1 cellular context compared by ENCODE assay signal in genomic region chr14:81384900-81385299, GRCh38.
TF ChIP-seq lines count a peak whose summit lies in the region.

No MANE protein-coding gene starts in this region.

TF ChIP-seq in HEK293, 187 proteins besides CTCF, POLR2A, EP300 and RAD21 (continued from another document):
- TF ChIP-seq, protein P1, sequence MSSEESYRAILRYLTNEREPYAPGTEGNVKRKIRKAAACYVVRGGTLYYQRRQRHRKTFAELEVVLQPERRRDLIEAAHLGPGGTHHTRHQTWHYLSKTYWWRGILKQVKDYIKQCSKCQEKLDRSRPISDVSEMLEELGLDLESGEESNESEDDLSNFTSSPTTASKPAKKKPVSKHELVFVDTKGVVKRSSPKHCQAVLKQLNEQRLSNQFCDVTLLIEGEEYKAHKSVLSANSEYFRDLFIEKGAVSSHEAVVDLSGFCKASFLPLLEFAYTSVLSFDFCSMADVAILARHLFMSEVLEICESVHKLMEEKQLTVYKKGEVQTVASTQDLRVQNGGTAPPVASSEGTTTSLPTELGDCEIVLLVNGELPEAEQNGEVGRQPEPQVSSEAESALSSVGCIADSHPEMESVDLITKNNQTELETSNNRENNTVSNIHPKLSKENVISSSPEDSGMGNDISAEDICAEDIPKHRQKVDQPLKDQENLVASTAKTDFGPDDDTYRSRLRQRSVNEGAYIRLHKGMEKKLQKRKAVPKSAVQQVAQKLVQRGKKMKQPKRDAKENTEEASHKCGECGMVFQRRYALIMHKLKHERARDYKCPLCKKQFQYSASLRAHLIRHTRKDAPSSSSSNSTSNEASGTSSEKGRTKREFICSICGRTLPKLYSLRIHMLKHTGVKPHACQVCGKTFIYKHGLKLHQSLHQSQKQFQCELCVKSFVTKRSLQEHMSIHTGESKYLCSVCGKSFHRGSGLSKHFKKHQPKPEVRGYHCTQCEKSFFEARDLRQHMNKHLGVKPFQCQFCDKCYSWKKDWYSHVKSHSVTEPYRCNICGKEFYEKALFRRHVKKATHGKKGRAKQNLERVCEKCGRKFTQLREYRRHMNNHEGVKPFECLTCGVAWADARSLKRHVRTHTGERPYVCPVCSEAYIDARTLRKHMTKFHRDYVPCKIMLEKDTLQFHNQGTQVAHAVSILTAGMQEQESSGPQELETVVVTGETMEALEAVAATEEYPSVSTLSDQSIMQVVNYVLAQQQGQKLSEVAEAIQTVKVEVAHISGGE (tag by site-specific recombination; conservative IDR thresholded peaks at IDR 0.05; ENCODE audit: low read depth): no peak
- TF ChIP-seq KLF8 (tag by site-specific recombination; IDR thresholded peaks at IDR 0.05): no peak
- TF ChIP-seq ZNF785 (tag by site-specific recombination; IDR thresholded peaks at IDR 0.05): no peak
- no peak for TF ChIP-seq SP2 (tag by site-specific recombination; IDR thresholded peaks at IDR 0.05)
- TF ChIP-seq ZNF514 (tag by site-specific recombination; IDR thresholded peaks at IDR 0.05): no peak
- TF ChIP-seq SP7 (tag by site-specific recombination; IDR thresholded peaks at IDR 0.05): 0 out of 2 replicates have a peak, but pooled peaks have one; percentile 16
- TF ChIP-seq, protein P2, sequence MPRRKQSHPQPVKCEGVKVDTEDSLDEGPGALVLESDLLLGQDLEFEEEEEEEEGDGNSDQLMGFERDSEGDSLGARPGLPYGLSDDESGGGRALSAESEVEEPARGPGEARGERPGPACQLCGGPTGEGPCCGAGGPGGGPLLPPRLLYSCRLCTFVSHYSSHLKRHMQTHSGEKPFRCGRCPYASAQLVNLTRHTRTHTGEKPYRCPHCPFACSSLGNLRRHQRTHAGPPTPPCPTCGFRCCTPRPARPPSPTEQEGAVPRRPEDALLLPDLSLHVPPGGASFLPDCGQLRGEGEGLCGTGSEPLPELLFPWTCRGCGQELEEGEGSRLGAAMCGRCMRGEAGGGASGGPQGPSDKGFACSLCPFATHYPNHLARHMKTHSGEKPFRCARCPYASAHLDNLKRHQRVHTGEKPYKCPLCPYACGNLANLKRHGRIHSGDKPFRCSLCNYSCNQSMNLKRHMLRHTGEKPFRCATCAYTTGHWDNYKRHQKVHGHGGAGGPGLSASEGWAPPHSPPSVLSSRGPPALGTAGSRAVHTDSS (tag by site-specific recombination; IDR thresholded peaks at IDR 0.05): no peak
TF ChIP-seq in HEK293: peak in this region for 6.
